In the genomic region with DNA sequence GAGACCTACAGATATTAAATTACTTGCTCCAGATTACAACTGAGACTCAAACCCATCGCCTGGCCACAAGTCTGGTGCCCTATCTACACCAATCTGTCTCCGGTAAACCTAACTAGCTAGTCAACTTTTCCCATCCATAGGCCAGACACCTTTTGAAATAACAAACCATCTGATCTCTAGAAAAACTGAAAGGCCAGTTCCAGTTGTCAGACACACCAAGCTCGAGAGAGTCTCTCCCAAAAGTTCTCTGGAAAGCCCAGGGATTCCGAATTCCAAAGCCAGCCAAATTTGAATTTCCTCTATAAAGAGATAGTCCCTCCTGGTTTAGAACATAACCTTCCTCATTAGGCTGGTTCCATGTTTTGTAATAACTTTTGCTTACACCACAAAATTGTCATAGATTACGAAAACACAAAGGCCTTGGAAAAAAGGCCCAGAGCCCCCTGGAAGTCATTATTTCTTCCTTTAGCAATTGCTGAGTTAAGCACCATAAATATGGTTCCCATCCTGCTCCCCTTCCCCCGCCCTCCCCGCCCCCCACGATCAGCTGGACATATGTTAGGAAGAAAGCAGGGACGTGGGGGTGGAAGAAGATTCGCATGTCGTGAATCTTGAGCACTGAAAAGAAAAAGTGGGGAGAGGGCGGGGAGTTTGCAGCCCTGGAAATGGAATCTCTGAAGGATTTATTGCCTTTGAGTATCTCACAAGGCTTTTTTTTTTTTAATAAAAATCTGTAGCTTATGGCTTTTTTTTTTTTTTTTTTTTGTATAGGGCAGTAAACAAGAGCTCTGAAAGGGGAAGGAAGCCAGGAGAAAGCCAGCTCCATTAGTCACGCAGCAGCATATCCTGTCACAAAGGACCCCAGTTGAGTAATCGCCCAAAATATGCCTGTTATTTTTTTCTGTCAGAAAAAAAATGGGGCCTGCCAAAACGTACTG, we compare ENCODE assay signal across 8 cellular contexts.
DNase-seq lines count a peak whose midpoint lies in the region; ATAC-seq and TF ChIP-seq lines count a peak whose summit lies in the region.

No MANE protein-coding gene starts in this region.

- H3K36me3 Mint-ChIP-seq in T-cell (no peaks in the 10 kb centered on the region), chondrocyte (ENCODE audit: low read depth) (no peaks in the 10 kb centered on the region)

- POLR2A ChIA-PET in T-cell (lab: Charles Lee), result interaction anchor here (0.5 to 1.0 kb wide), 8 partner anchors 18 to 586 kb away, joined by 3 to 13 read pairs (median 5); no protein-coding TSS in a partner anchor

- peak overlapping the region; percentile 95 to 96 for H3K27ac Mint-ChIP-seq in T-cell
- H3K27ac Mint-ChIP-seq in chondrocyte (ENCODE audit: unreplicated experiment), result peak overlapping the region; percentile 90

- peak overlapping the region; percentile 46 to 62 (median 50) for H3K4me3 Mint-ChIP-seq in T-cell
- H3K4me3 Mint-ChIP-seq in chondrocyte (ENCODE audit: unreplicated experiment), result no peak overlapping the region

- H3K4me3 ChIP-seq in thoracic aorta, result no peak overlapping the region

- H3K36me3 ChIP-seq in thoracic aorta, result no peaks in the 10 kb centered on the region

- no peaks in the 10 kb centered on the region for H3K9me3 Mint-ChIP-seq in T-cell
- H3K9me3 Mint-ChIP-seq in chondrocyte (ENCODE audit: low read depth), result peaks cover 2% of the 10 kb centered on the region

- TF ChIP-seq CTCF in chondrocyte (IDR thresholded peaks at IDR 0.05), result no peak
- TF ChIP-seq CTCF in thoracic aorta (IDR thresholded peaks at IDR 0.05), result no peak

- peaks cover 41 to 42% of the 10 kb centered on the region in 2 donors for H3K4me1 ChIP-seq in thoracic aorta (ENCODE audit: control insufficient read depth in 1 of 2, low read depth in 2 of 2)

- H3K27ac ChIP-seq in thoracic aorta, result peak overlapping the region; percentile 64 to 81

- H3K27me3 ChIP-seq in thoracic aorta (replicated peaks; ENCODE audit: insufficient read depth), result no peaks in the 10 kb centered on the region

- H3K4me1 Mint-ChIP-seq in T-cell (peaks cover 59 to 71% (median 61%) of the 10 kb centered on the region in 3 donors), chondrocyte (ENCODE audit: low read depth) (peaks cover 79% of the 10 kb centered on the region)

- CTCF ChIA-PET in T-cell (lab: Charles Lee), result interaction anchor here (0.5 to 0.9 kb wide), 7 partner anchors 31 to 397 kb away, joined by 3 to 11 read pairs (median 6); no protein-coding TSS in a partner anchor

- peak in 2 of 4 experiments; percentile 18 to 20 for ATAC-seq in T-cell (replicated peaks in 1 of 4)
- ATAC-seq in thoracic aorta (ENCODE audit: insufficient number of reproducible peaks, low FRiP score, low read depth), result peak; percentile 30
- ATAC-seq in HG02938 (IDR thresholded peaks at IDR 0.05; ENCODE audit: unreplicated experiment), result no peak
- ATAC-seq in GM18873 (IDR thresholded peaks at IDR 0.05; ENCODE audit: low FRiP score, unreplicated experiment), result no peak

- no peaks in the 10 kb centered on the region for H3K9me3 ChIP-seq in thoracic aorta

- peak; percentile 33 for DNase-seq in NK-92 treated with Interleukin-12 subunit alpha and Interleukin-12 subunit beta, amount 100 ng/mL, for 24 hours (lab: John Stamatoyannopoulos, UW)
- DNase-seq in NK-92 (lab: John Stamatoyannopoulos, UW; ENCODE audit: unreplicated experiment) (no peak), T-cell (peak in 13 of 34 experiments; percentile 6 to 50 (median 19)), chondrocyte (ENCODE audit: low spot score) (no peak), lung microvascular endothelial cell (ENCODE audit: low read depth in 2 of 2) (peak; percentile 96 to 97), thoracic aorta (ENCODE audit: low spot score) (peak; percentile 36)

- no peaks in the 10 kb centered on the region for H3K27me3 Mint-ChIP-seq in T-cell
- H3K27me3 Mint-ChIP-seq in chondrocyte (ENCODE audit: low read depth), result no peaks in the 10 kb centered on the region

Comparison
In these comparisons a context has a peak if more than half of its experiments do, and no peak if none do; other contexts are left out.
1. DNase-seq: peak in NK-92 treated with Interleukin-12 subunit alpha and Interleukin-12 subunit beta, amount 100 ng/mL, for 24 hours (single experiment), lung microvascular endothelial cell (2 of 2) and thoracic aorta (single experiment); none in NK-92 (single experiment) and chondrocyte (single experiment).